ENCODE assay signal across 8 cellular contexts in the genomic region with DNA sequence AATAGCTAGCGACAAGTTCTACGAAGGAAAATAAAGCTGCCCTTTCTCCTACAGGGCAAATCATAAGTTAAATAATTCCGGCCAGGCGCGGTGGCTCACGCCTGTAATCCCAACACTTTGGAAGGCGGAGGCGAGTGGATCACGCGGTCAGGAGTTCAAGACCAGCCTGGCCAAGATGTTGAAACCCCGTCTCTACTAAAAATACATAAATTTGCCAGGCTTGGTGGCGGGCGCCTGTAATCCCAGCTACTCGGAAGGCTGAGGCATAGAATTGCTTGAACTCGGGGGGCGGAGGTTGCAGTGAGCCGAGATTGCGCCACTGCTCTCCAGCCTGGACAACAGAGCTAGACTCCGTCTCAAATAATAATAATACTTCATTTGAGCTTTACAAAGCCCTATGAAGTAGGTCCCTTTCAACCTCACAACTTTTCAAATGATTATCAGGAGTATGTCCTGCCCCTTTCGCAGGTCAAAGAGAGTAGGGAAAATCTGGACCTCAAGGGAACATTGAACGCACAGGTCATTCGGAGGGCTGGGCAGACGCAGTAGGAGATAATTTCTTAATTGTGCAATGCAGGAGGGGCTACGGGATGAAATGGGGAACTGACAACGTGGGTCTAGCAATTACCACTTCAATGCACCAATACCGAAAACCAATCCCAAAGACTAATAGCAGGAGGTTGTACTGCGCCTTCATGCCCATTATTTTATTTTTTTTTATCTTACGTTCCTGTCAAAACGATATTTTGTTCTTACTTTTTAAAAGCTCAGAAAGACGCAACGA. TPM values are rescaled to one million over a fixed set of nuclear protein-coding genes. Genes with fewer than 3 reads are reported as not detected.
DNase-seq lines count a peak whose midpoint lies in the region; ATAC-seq, FAIRE-seq and TF ChIP-seq lines count a peak whose summit lies in the region.

No MANE protein-coding gene starts in this region.

- DNase-seq in CD14-positive monocyte (ENCODE audit: low spot score): peak; percentile 55
- no peak for DNase-seq in Jurkat, Clone E6-1 (ENCODE audit: low read depth, low spot score)
- no peak for DNase-seq in GM12878 (ENCODE audit: low read depth, low spot score)
- DNase-seq in lower lobe of right lung: no peak
- no peak for DNase-seq in vagina (ENCODE audit: extremely low spot score in 2 of 2)
- no peak for DNase-seq in stimulated activated naive CD4-positive, alpha-beta T cell (lab: John Stamatoyannopoulos, UW)
- no peak for DNase-seq in stimulated activated CD4-positive, alpha-beta T cell treated with anti-CD3 and anti-CD28 coated beads, Interleukin-1b, Interleukin-23, amount 100 ng/mL, for 48 hours
- no peak for DNase-seq in globus pallidus (ENCODE audit: low spot score)

- WGBS in GM12878 (ENCODE audit: insufficient coverage, insufficient replicate concordance, low lambda C conversion rate, missing lambda C conversion rate): 52% methylated on average over 31 of the region's 31 CpGs

- peaks cover 3% of the 10 kb centered on the region for H3K79me2 ChIP-seq in GM12878 (ENCODE audit: control insufficient read depth, insufficient read depth, low read length)

- peaks cover 3% of the 10 kb centered on the region; the same call in 1 of the 2 replicates for H3K4me1 ChIP-seq in GM12878 (ENCODE audit: control insufficient read depth, insufficient read depth, low read length)
- peaks cover 25% of the 10 kb centered on the region for H3K4me1 ChIP-seq in lower lobe of right lung
- H3K4me1 ChIP-seq in vagina: peaks cover 22% of the 10 kb centered on the region

- no peak for TF ChIP-seq RAD21 in GM12878 (IDR thresholded peaks at IDR 0.05; ENCODE audit: insufficient read depth, low read depth, low read length)

- ATAC-seq in GM12878 (no peak), lower lobe of right lung (peak; percentile 34 to 54)

- in situ Hi-C loops in GM12878 (cut with MboI): loop anchor here (5.0 kb wide), 1 partner anchor 459 kb away; no protein-coding TSS in a partner anchor

- TF ChIP-seq CTCF in CD14-positive monocyte (IDR thresholded peaks at IDR 0.05) (no peak), GM12878 (IDR thresholded peaks at IDR 0.05 in 2 of 3, conservative IDR thresholded peaks at IDR 0.05 in 1 of 3; ENCODE audit: control insufficient read depth in 2 of 3, extremely low read depth in 1 of 3, insufficient read depth in 1 of 3, low read depth in 3 of 3, low read length in 3 of 3) (no peak), lower lobe of right lung (IDR thresholded peaks at IDR 0.05) (no peak), vagina (IDR thresholded peaks at IDR 0.05) (no peak)

- H3K27me3 ChIP-seq in GM12878 (replicated peaks in 1 of 2; ENCODE audit: control insufficient read depth in 2 of 2, insufficient read depth in 2 of 2, low read length in 1 of 2) (no peaks in the 10 kb centered on the region), lower lobe of right lung (ENCODE audit: low read depth) (no peaks in the 10 kb centered on the region), vagina (no peaks in the 10 kb centered on the region)

- CTCF ChIA-PET in GM12878 (lab: Yijun Ruan, JAX): interaction anchor here (0.6 to 18.4 kb wide), 6 partner anchors 11 to 458 kb away, joined by 3 to 286 read pairs (median 4); no protein-coding TSS in a partner anchor

- SMC1A ChIA-PET in GM12878 (lab: Charles Lee; ENCODE audit: uncharacterized antibody, unreplicated experiment): interaction anchor here (0.8 to 10.8 kb wide), 5 partner anchors 190 to 223 kb away, joined by 3 to 181 read pairs (median 4); no protein-coding TSS in a partner anchor

- no peak for TF ChIP-seq EP300 in GM12878 (IDR thresholded peaks at IDR 0.05; ENCODE audit: borderline replicate concordance in 1 of 2, control insufficient read depth in 1 of 2, low read depth in 2 of 2, low read length in 2 of 2)

- H2AFZ ChIP-seq in GM12878 (ENCODE audit: control insufficient read depth, low read depth, low read length): peak overlapping the region; percentile 100

- H3K4me3 ChIP-seq in Jurkat, Clone E6-1 (ENCODE audit: low read length): peak overlapping the region; percentile 90
- H3K4me3 ChIP-seq in GM12878 (peak overlapping the region; percentile 93), lower lobe of right lung (peak overlapping the region; percentile 94), vagina (peak overlapping the region; percentile 54 to 78)

- H3K36me3 ChIP-seq in GM12878 (ENCODE audit: control insufficient read depth in 2 of 2, insufficient read depth in 2 of 2, low read length in 1 of 2): no peaks in the 10 kb centered on the region
- H3K36me3 ChIP-seq in lower lobe of right lung: no peaks in the 10 kb centered on the region
- no peaks in the 10 kb centered on the region for H3K36me3 ChIP-seq in vagina

- no peaks in the 10 kb centered on the region for H4K20me1 ChIP-seq in GM12878 (ENCODE audit: control insufficient read depth, insufficient read depth)

- intact Hi-C loops in CD14-positive monocyte (cut with micrococcal nuclease) (loop anchor here in 1 of 2 donors (2.0 kb wide), 1 partner anchor 626 kb away; the partner anchor contains the start of gene TRIM44), GM12878 (cut with micrococcal nuclease; ENCODE audit: unreplicated experiment) (no loop called here), lower lobe of right lung (cut with DNase I) (no loop called here), vagina (cut with DNase I) (no loop called here)

- H3K4me1 Mint-ChIP-seq in CD14-positive monocyte: peaks cover 51% of the 10 kb centered on the region

- H3K27ac ChIP-seq in GM12878 (ENCODE audit: control insufficient read depth, insufficient read depth) (no peak overlapping the region), lower lobe of right lung (peak overlapping the region; percentile 83), vagina (peak overlapping the region; percentile 47)

- RAD21 ChIA-PET in GM12878 (lab: Charles Lee; ENCODE audit: unreplicated experiment): interaction anchor here (0.9 to 9.1 kb wide), 5 partner anchors 190 to 467 kb away, joined by 3 to 106 read pairs (median 5); no protein-coding TSS in a partner anchor

- peak overlapping the region; percentile 78 for H3K4me2 ChIP-seq in GM12878 (ENCODE audit: control insufficient read depth, insufficient read depth)

- H3K9me3 ChIP-seq in GM12878 (replicated peaks; ENCODE audit: control insufficient read depth, insufficient read depth, low read length) (no peaks in the 10 kb centered on the region), lower lobe of right lung (no peaks in the 10 kb centered on the region), vagina (no peaks in the 10 kb centered on the region)

- TSS peak; percentile 83 for BruUV-seq in GM12878 (replicated peaks; lab: Mats Ljungman, UMichigan)

- peak overlapping the region; percentile 94 to 97 (median 94) for H3K27ac Mint-ChIP-seq in CD14-positive monocyte

- peak overlapping the region; percentile 93 to 97 for H3K4me3 Mint-ChIP-seq in CD14-positive monocyte

- FAIRE-seq in GM12878 (lab: Jason Lieb, UNC): no peak

- peak overlapping the region; percentile 77 for H3K9ac ChIP-seq in GM12878 (ENCODE audit: control insufficient read depth, insufficient read depth, low read length)

- H3K27me3 Mint-ChIP-seq in CD14-positive monocyte (ENCODE audit: low read depth in 3 of 3): peaks cover 0 to 1% (median 0%) of the 10 kb centered on the region in 3 donors

- H3K9me3 Mint-ChIP-seq in CD14-positive monocyte: no peaks in the 10 kb centered on the region

- H3K36me3 Mint-ChIP-seq in CD14-positive monocyte: peaks cover 3 to 5% of the 10 kb centered on the region in 2 donors

- TF ChIP-seq POLR2A in GM12878 (IDR thresholded peaks at IDR 0.05; ENCODE audit: low read depth, low read length): no peak
- TF ChIP-seq POLR2A in vagina (IDR thresholded peaks at IDR 0.05): no peak

- POLR2A ChIA-PET in GM12878 (lab: Charles Lee): interaction anchor here (0.6 to 1.6 kb wide), 2 partner anchors 204 to 459 kb away, joined by 3 to 5 read pairs; no protein-coding TSS in a partner anchor

RNA-seq across cellular contexts. Expression of gene COMMD9, which starts 0.6 kb away (rescaled TPM):
- polyA plus RNA-seq in CD14-positive monocyte (100 to 1,000 TPM; 235 to 238 TPM), GM12878 (2011; rRNA removed) (26.8 and 38.6 TPM in 2 replicates), GM12878 (2014; fragmentation: Illumina TruSeq; extraction: Trizol) (41.9 and 55.9 TPM in 2 replicates), GM12878 (2014; fragmentation: Nextera tagmentation; extraction: Ambion mirVana) (100 to 1,000 TPM; 102 to 119 TPM), GM12878 (2014; rRNA removed) (49.8 and 56.4 TPM in 2 replicates), GM12878 (2016; fragmentation: Nextera tagmentation; extraction: Ambion mirVana) (10 to 100 TPM; 77.7 to 78.7 TPM)
- polyA plus RNA-seq in Jurkat, Clone E6-1 (2012; ENCODE audit: insufficient read depth, insufficient read length): 61.2 TPM
- 11.6 and 13.9 TPM in 2 replicates for total RNA-seq in GM12878 (2013; cell fraction: nucleolus; rRNA removed)
- total RNA-seq in GM12878 (2014; rRNA removed) (39.0 and 41.9 TPM in 2 replicates), GM12878 (2014; rRNA removed; fragmentation: Illumina TruSeq; extraction: Trizol) (26.6 and 31.4 TPM in 2 replicates), GM12878 (2021) (47.3 and 47.4 TPM in 2 replicates), lower lobe of right lung (85.7 TPM), vagina (22.6 TPM)
- polyA plus RNA-seq in GM12878 (2011; ENCODE audit: low read depth): 9.5 TPM
- polyA plus RNA-seq in GM12878 (2011; cell fraction: cytosol; rRNA removed): 32.5 and 52.8 TPM in 2 replicates
- 31.8 and 39.6 TPM in 2 replicates for polyA plus RNA-seq in GM12878 (2011; cell fraction: nucleus; rRNA removed)
- 22.3 and 27.3 TPM in 2 replicates for polyA plus RNA-seq in GM12878 (2012)
- 26.9 and 34.7 TPM in 2 replicates for polyA minus RNA-seq in GM12878 (2011; rRNA and poly(A)+ RNA removed)
- 7.6 and 12.8 TPM in 2 replicates for polyA minus RNA-seq in GM12878 (2011; cell fraction: cytosol; rRNA and poly(A)+ RNA removed)
- polyA minus RNA-seq in GM12878 (2011; cell fraction: nucleus; rRNA and poly(A)+ RNA removed): 5.2 and 8.6 TPM in 2 replicates

RNA-seq across cellular contexts. Expression of gene PRR5L, which starts 7.5 kb away (rescaled TPM):
- polyA plus RNA-seq in CD14-positive monocyte (1 to 10 TPM; 3.5 to 7.4 TPM), GM12878 (2011; rRNA removed) (2.3 and 4.2 TPM in 2 replicates), GM12878 (2014; fragmentation: Illumina TruSeq; extraction: Trizol) (0.60 and 0.93 TPM in 2 replicates), GM12878 (2014; fragmentation: Nextera tagmentation; extraction: Ambion mirVana) (under 1 TPM; 0.11 to 0.24 TPM), GM12878 (2014; rRNA removed) (0.47 and 1.3 TPM in 2 replicates), GM12878 (2016; fragmentation: Nextera tagmentation; extraction: Ambion mirVana) (under 1 TPM in 1 of 2 experiments, not detected in 1; 0.24 TPM)
- polyA plus RNA-seq in Jurkat, Clone E6-1 (2012; ENCODE audit: insufficient read depth, insufficient read length): not detected
- total RNA-seq in GM12878 (2013; cell fraction: nucleolus; rRNA removed): 2.9 and 5.1 TPM in 2 replicates
- total RNA-seq in GM12878 (2014; rRNA removed) (1.3 and 1.7 TPM in 2 replicates), GM12878 (2014; rRNA removed; fragmentation: Illumina TruSeq; extraction: Trizol) (0.67 and 1.1 TPM in 2 replicates), GM12878 (2021) (0.58 and 1.5 TPM in 2 replicates), lower lobe of right lung (24.9 TPM), vagina (27.5 TPM)
- polyA plus RNA-seq in GM12878 (2011; ENCODE audit: low read depth): 0.35 TPM
- 3.2 and 4.4 TPM in 2 replicates for polyA plus RNA-seq in GM12878 (2011; cell fraction: cytosol; rRNA removed)
- polyA plus RNA-seq in GM12878 (2011; cell fraction: nucleus; rRNA removed): 7.5 and 10.8 TPM in 2 replicates
- 0.46 and 0.51 TPM in 2 replicates for polyA plus RNA-seq in GM12878 (2012)
- polyA minus RNA-seq in GM12878 (2011; rRNA and poly(A)+ RNA removed): 6.6 and 8.1 TPM in 2 replicates
- 1.2 and 5.4 TPM in 2 replicates for polyA minus RNA-seq in GM12878 (2011; cell fraction: cytosol; rRNA and poly(A)+ RNA removed)
- polyA minus RNA-seq in GM12878 (2011; cell fraction: nucleus; rRNA and poly(A)+ RNA removed): 3.6 and 12.3 TPM in 2 replicates
